In genomic region chr2:239439383-239440315, GRCh38 we compare ENCODE assay signal across 1 cellular context.
TF ChIP-seq lines count a peak whose summit lies in the region.

No MANE protein-coding gene starts in this region.

TF ChIP-seq in HepG2, 621 proteins besides CTCF, POLR2A, EP300 and RAD21:
- TF ChIP-seq, protein P1, sequence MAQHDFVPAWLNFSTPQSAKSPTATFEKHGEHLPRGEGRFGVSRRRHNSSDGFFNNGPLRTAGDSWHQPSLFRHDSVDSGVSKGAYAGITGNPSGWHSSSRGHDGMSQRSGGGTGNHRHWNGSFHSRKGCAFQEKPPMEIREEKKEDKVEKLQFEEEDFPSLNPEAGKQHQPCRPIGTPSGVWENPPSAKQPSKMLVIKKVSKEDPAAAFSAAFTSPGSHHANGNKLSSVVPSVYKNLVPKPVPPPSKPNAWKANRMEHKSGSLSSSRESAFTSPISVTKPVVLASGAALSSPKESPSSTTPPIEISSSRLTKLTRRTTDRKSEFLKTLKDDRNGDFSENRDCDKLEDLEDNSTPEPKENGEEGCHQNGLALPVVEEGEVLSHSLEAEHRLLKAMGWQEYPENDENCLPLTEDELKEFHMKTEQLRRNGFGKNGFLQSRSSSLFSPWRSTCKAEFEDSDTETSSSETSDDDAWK (CRISPR knock-in tag; IDR thresholded peaks at IDR 0.05) = no peak
- no peak for TF ChIP-seq KLF12 (CRISPR knock-in tag; IDR thresholded peaks at IDR 0.05; ENCODE audit: borderline replicate concordance)
- no peak for TF ChIP-seq SSRP1 (CRISPR knock-in tag; IDR thresholded peaks at IDR 0.05)
- TF ChIP-seq NR2C2 (CRISPR knock-in tag; IDR thresholded peaks at IDR 0.05; ENCODE audit: borderline replicate concordance) = no peak
- TF ChIP-seq ESRRA (CRISPR knock-in tag; IDR thresholded peaks at IDR 0.05; ENCODE audit: low read depth) = no peak
- no peak for TF ChIP-seq HES4 (CRISPR knock-in tag; IDR thresholded peaks at IDR 0.05; ENCODE audit: borderline replicate concordance)
- no peak for TF ChIP-seq TSC22D2 (CRISPR knock-in tag; IDR thresholded peaks at IDR 0.05; ENCODE audit: borderline replicate concordance)
- TF ChIP-seq ZNF776 (CRISPR knock-in tag; IDR thresholded peaks at IDR 0.05) = no peak
